In the genomic region with DNA sequence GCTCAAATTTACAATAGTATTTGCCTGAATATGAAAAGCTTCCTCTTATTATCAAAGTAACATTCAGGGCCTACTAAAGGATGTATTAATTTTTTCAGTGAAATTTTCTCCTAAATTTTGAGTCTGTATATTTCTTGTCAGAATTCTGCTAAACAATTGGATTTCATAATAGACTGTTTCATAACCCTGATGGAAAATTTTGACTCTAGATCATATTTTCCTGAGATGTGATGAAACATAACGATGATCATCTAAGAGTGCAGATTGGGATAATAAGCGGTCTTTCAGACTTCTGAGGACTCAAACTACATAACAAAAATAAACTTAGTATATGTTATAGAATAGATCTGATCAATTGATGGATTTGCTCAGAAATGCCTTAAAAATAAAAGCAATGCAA, we compare ENCODE assay signal across 25 cellular contexts.
DNase-seq lines count a peak whose midpoint lies in the region; TF ChIP-seq lines count a peak whose summit lies in the region.
"Had no signal": no experiment of that assay in that cellular context is flagged by ENCODE, and none has a peak within 500 bp of the region (broad histone marks: within the 10 kb centered on the region; RNA-seq: fewer than 3 reads in every experiment).

No MANE protein-coding gene starts in this region.

- no peaks in the 10 kb centered on the region for H3K36me3 ChIP-seq in breast epithelium
- no peaks in the 10 kb centered on the region for H3K36me3 ChIP-seq in stomach smooth muscle (ENCODE audit: control insufficient read depth in 2 of 2, insufficient read depth in 2 of 2, low read length in 2 of 2)
- H3K36me3 ChIP-seq in CD8-positive, alpha-beta memory T cell (ENCODE audit: insufficient read depth, low read length): no peaks in the 10 kb centered on the region
- H3K36me3 ChIP-seq in colonic mucosa: no peaks in the 10 kb centered on the region
- H3K36me3 ChIP-seq: MG63 had no signal

- H3K4me1 ChIP-seq in breast epithelium (no peaks in the 10 kb centered on the region), stomach smooth muscle (ENCODE audit: control insufficient read depth, insufficient read depth, low read length) (peaks cover 19% of the 10 kb centered on the region), colonic mucosa (no peaks in the 10 kb centered on the region)
- no peaks in the 10 kb centered on the region for H3K4me1 ChIP-seq in CD8-positive, alpha-beta memory T cell (ENCODE audit: insufficient read depth, low read length)

- no TSS peak for BruUV-seq in MCF 10A (replicated peaks; lab: Mats Ljungman, UMichigan)

- H3K4me3 Mint-ChIP-seq in MCF 10A (ENCODE audit: unreplicated experiment): no peak overlapping the region
- H3K4me3 Mint-ChIP-seq in CD8-positive, alpha-beta memory T cell: no peak overlapping the region
- H3K4me3 Mint-ChIP-seq: activated CD4-positive, alpha-beta T cell treated with anti-CD3 and anti-CD28 coated beads for 36 hours; activated naive CD4-positive, alpha-beta T cell treated with anti-CD3 and anti-CD28 coated beads, Interleukin-2, amount 10 ng/mL, durations not matched to agents 7 days and 5 days; activated T-helper 17 cell treated with anti-CD3 and anti-CD28 coated beads, Interleukin-2, amount 50 U/mL, for 72 hours; nephron progenitor cell had no signal

- intact Hi-C loops in MCF 10A (cut with micrococcal nuclease) (no loop called here), breast epithelium (cut with DNase I; ENCODE audit: low total_unique reads) (no loop called here), colonic mucosa (cut with DNase I) (loop anchor here (10.0 kb wide), 1 partner anchor 717 kb away; no protein-coding TSS in a partner anchor)

- no peaks in the 10 kb centered on the region for H3K36me3 Mint-ChIP-seq in MCF 10A (ENCODE audit: insufficient read depth, unreplicated experiment)
- H3K36me3 Mint-ChIP-seq in CD8-positive, alpha-beta memory T cell: peaks cover 0 to 14% (median 2%) of the 10 kb centered on the region in 3 donors

- H3K9me3 ChIP-seq in breast epithelium (peaks cover 0 to 11% of the 10 kb centered on the region in 2 donors), stomach smooth muscle (ENCODE audit: control insufficient read depth in 2 of 2, low read length in 2 of 2) (peaks cover 0 to 4% of the 10 kb centered on the region in 2 donors), colonic mucosa (no peaks in the 10 kb centered on the region)
- no peaks in the 10 kb centered on the region for H3K9me3 ChIP-seq in CD8-positive, alpha-beta memory T cell (ENCODE audit: low read length)
- H3K9me3 ChIP-seq: testis had no signal

- H3K9ac ChIP-seq in stomach smooth muscle (ENCODE audit: low read length in 2 of 2) (no peak overlapping the region), colonic mucosa (ENCODE audit: low read depth in 2 of 2, low read length in 2 of 2) (no peak overlapping the region)

- H3K4me3 ChIP-seq in breast epithelium: no peak overlapping the region
- no peak overlapping the region for H3K4me3 ChIP-seq in stomach smooth muscle (ENCODE audit: low read length in 2 of 2)
- no peak overlapping the region for H3K4me3 ChIP-seq in CD8-positive, alpha-beta memory T cell (ENCODE audit: low read length)
- no peak overlapping the region for H3K4me3 ChIP-seq in colonic mucosa
- H3K4me3 ChIP-seq: hepatocyte, MG63, skin epidermis, testis had no signal

- CTCF ChIA-PET in MCF 10A (lab: Yijun Ruan, JAX): no interaction called here
- CTCF ChIA-PET in CD8-positive, alpha-beta memory T cell (lab: Charles Lee): no interaction called here

- DNase-seq in MCF 10A (ENCODE audit: unreplicated experiment) (peak; percentile 27), breast epithelium (ENCODE audit: low spot score in 2 of 2) (no peak), fibroblast of peridontal ligament (ENCODE audit: extremely low read depth) (peak; percentile 52), NCI-H2029 treated with DMSO at 0.1 percent for 48 hours (lab: John Stamatoyannopoulos, UW) (no peak), colonic mucosa (no peak)
- no peak for DNase-seq in NK-92 treated with Interleukin-12 subunit alpha and Interleukin-12 subunit beta, amount 100 ng/mL, for 24 hours (lab: John Stamatoyannopoulos, UW)
- DNase-seq in CD8-positive, alpha-beta memory T cell: no peak
- DNase-seq: activated CD4-positive, alpha-beta T cell treated with anti-CD3 and anti-CD28 coated beads for 36 hours; activated naive CD4-positive, alpha-beta T cell treated with anti-CD3 and anti-CD28 coated beads, Interleukin-2, amount 10 ng/mL, durations not matched to agents 7 days and 5 days; amygdala; DND-41; GF-D8; KG1; MG63; NCI-H1417; NCI-H2081; nephron progenitor cell; SHP77 treated with DMSO at 0.1 percent for 48 hours; stimulated activated naive CD4-positive, alpha-beta T cell; testis had no signal

- H3K27ac ChIP-seq in breast epithelium (peak overlapping the region in 1 of 2 donors; percentile 35), stomach smooth muscle (ENCODE audit: low read length) (peak overlapping the region; percentile 25), colonic mucosa (no peak overlapping the region)
- H3K27ac ChIP-seq in CD8-positive, alpha-beta memory T cell (ENCODE audit: low read depth, low read length): no peak overlapping the region
- H3K27ac ChIP-seq: hepatocyte, HL-60 had no signal

- peaks cover 8% of the 10 kb centered on the region for H3K9me3 Mint-ChIP-seq in MCF 10A (ENCODE audit: unreplicated experiment)
- H3K9me3 Mint-ChIP-seq in CD8-positive, alpha-beta memory T cell: peaks cover 2 to 16% (median 10%) of the 10 kb centered on the region in 5 donors

- TF ChIP-seq POLR2A in breast epithelium (IDR thresholded peaks at IDR 0.05): no peak

- H3K27ac Mint-ChIP-seq in MCF 10A (ENCODE audit: low read depth, unreplicated experiment): no peak overlapping the region
- peak overlapping the region in 1 of 8 donors; percentile 23 for H3K27ac Mint-ChIP-seq in CD8-positive, alpha-beta memory T cell
- H3K27ac Mint-ChIP-seq: activated CD4-positive, alpha-beta T cell treated with anti-CD3 and anti-CD28 coated beads for 36 hours; activated naive CD4-positive, alpha-beta T cell treated with anti-CD3 and anti-CD28 coated beads, Interleukin-2, amount 10 ng/mL, durations not matched to agents 7 days and 5 days; activated T-helper 17 cell treated with anti-CD3 and anti-CD28 coated beads, Interleukin-2, amount 50 U/mL, for 72 hours; nephron progenitor cell had no signal

- no peaks in the 10 kb centered on the region for H3K27me3 Mint-ChIP-seq in MCF 10A (ENCODE audit: insufficient read depth, unreplicated experiment)
- H3K27me3 Mint-ChIP-seq in CD8-positive, alpha-beta memory T cell: no peaks in the 10 kb centered on the region
- H3K27me3 Mint-ChIP-seq: activated CD4-positive, alpha-beta T cell treated with anti-CD3 and anti-CD28 coated beads for 36 hours; activated naive CD4-positive, alpha-beta T cell treated with anti-CD3 and anti-CD28 coated beads, Interleukin-2, amount 10 ng/mL, durations not matched to agents 7 days and 5 days; activated T-helper 17 cell treated with anti-CD3 and anti-CD28 coated beads, Interleukin-2, amount 50 U/mL, for 72 hours had no signal

- H3K4me1 Mint-ChIP-seq in MCF 10A (ENCODE audit: insufficient read depth, unreplicated experiment): peaks cover 25% of the 10 kb centered on the region
- no peaks in the 10 kb centered on the region for H3K4me1 Mint-ChIP-seq in CD8-positive, alpha-beta memory T cell
- H3K4me1 Mint-ChIP-seq: activated CD4-positive, alpha-beta T cell treated with anti-CD3 and anti-CD28 coated beads for 36 hours; activated naive CD4-positive, alpha-beta T cell treated with anti-CD3 and anti-CD28 coated beads, Interleukin-2, amount 10 ng/mL, durations not matched to agents 7 days and 5 days; activated T-helper 17 cell treated with anti-CD3 and anti-CD28 coated beads, Interleukin-2, amount 50 U/mL, for 72 hours had no signal

- POLR2A ChIA-PET in MCF 10A (lab: Yijun Ruan, JAX): interaction anchor here (0.9 kb wide), 2 partner anchors 23 to 466 kb away, joined by 3 read pairs; no protein-coding TSS in a partner anchor
- POLR2A ChIA-PET in CD8-positive, alpha-beta memory T cell (lab: Charles Lee): no interaction called here

- TF ChIP-seq CTCF in MCF 10A (IDR thresholded peaks at IDR 0.05; ENCODE audit: unreplicated experiment) (no peak), breast epithelium (IDR thresholded peaks at IDR 0.05) (no peak), colonic mucosa (IDR thresholded peaks at IDR 0.05) (no peak)

- H3K27me3 ChIP-seq in breast epithelium (no peaks in the 10 kb centered on the region), stomach smooth muscle (ENCODE audit: control insufficient read depth in 1 of 2, insufficient read depth in 2 of 2, low read length in 2 of 2) (no peaks in the 10 kb centered on the region), colonic mucosa (no peaks in the 10 kb centered on the region)
- H3K27me3 ChIP-seq in CD8-positive, alpha-beta memory T cell (ENCODE audit: insufficient read depth, low read length, poor library complexity, severe bottlenecking): no peaks in the 10 kb centered on the region
- H3K27me3 ChIP-seq: hepatocyte, MG63, testis had no signal

Comparison
In these comparisons a context has a peak if more than half of its experiments do, and no peak if none do; other contexts are left out.
1. DNase-seq: peak in MCF 10A (single experiment) and fibroblast of peridontal ligament (single experiment); none in breast epithelium (0 of 2), NK-92 treated with Interleukin-12 subunit alpha and Interleukin-12 subunit beta, amount 100 ng/mL, for 24 hours (single experiment), NCI-H2029 treated with DMSO at 0.1 percent for 48 hours (single experiment), CD8-positive, alpha-beta memory T cell (0 of 5) and colonic mucosa (single experiment).